ENCODE assay signal across 1 cellular context in genomic region chr19:44032001-44032610, GRCh38.
TF ChIP-seq lines count a peak whose summit lies in the region.

No MANE protein-coding gene starts in this region.

TF ChIP-seq in HEK293, 187 proteins besides CTCF, POLR2A, EP300 and RAD21 (continued from another document):
- TF ChIP-seq PRDM2 (tag by site-specific recombination; IDR thresholded peaks at IDR 0.05; ENCODE audit: borderline replicate concordance) (no peak), KLF1 (tag by site-specific recombination; IDR thresholded peaks at IDR 0.05) (no peak), ZNF341 (tag by site-specific recombination; IDR thresholded peaks at IDR 0.05; ENCODE audit: low read depth) (no peak)
